ENCODE assay signal across 23 cellular contexts in the genomic region with DNA sequence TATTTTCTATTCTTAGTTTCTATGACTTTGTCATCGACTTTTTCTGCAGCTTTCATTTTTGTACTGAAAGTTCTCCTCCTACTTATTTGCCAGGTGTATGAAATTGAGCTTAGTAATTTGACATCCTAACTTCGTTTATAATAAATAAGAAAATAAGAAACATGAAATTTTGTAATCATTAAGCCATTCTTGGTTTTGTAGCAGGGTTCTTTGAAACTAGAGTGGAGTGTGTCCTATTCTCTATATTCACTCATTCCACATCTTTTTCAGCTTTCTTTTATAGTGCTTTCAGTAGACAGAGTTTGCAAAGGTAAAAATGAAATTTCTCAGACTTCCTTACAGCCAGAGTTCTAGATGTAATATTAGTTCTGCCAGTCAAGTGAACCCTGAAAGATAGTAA. TPM values are rescaled to one million over a fixed set of nuclear protein-coding genes. Genes with fewer than 3 reads are reported as not detected.
A peak's percentile ranks its signal among the peaks of the same experiment; 100 is the strongest.
DNase-seq lines count a peak whose midpoint lies in the region; ATAC-seq and TF ChIP-seq lines count a peak whose summit lies in the region.
"Had no signal": no experiment of that assay in that cellular context is flagged by ENCODE, and none has a peak within 500 bp of the region (broad histone marks: within the 10 kb centered on the region; RNA-seq: fewer than 3 reads in every experiment).

No MANE protein-coding gene starts in this region.

- H3K27ac ChIP-seq in MM.1S (ENCODE audit: low read length): peak overlapping the region; percentile 87; the same call in 1 of the 2 replicates
- H3K27ac ChIP-seq: BLaER1 treated with 17β-estradiol and CSF1 and Interleukin-3, amounts not matched to agents 10 nM and 100 nM; SJSA1 had no signal

- H3K9me3 Mint-ChIP-seq in T-cell: no peaks in the 10 kb centered on the region
- H3K9me3 Mint-ChIP-seq: CD8-positive, alpha-beta T cell; T-helper 1 cell treated with Interleukin-12 subunit alpha and Interleukin-12 subunit beta and Interleukin-4 antibody, amounts not matched to agents 30 μg/mL and 1 μg/mL, for 36 hours had no signal

- no peaks in the 10 kb centered on the region for H3K36me3 Mint-ChIP-seq in T-cell
- H3K36me3 Mint-ChIP-seq: CD8-positive, alpha-beta T cell had no signal

- H3K4me3 ChIP-seq in MM.1S (ENCODE audit: low read length): peak overlapping the region; percentile 35
- H3K4me3 ChIP-seq: BLaER1 treated with 17β-estradiol and CSF1 and Interleukin-3, amounts not matched to agents 10 nM and 100 nM; SJSA1 had no signal

- H3K79me2 ChIP-seq in MM.1S (ENCODE audit: low read length): no peaks in the 10 kb centered on the region

- H3F3A ChIP-seq in MM.1S (ENCODE audit: insufficient read depth, low read length): peaks cover 37% of the 10 kb centered on the region

- ATAC-seq in GM18511 (IDR thresholded peaks at IDR 0.05; ENCODE audit: unreplicated experiment): peak; percentile 55
- ATAC-seq in GM19395 (IDR thresholded peaks at IDR 0.05; ENCODE audit: unreplicated experiment): peak; percentile 71
- peak; percentile 48 for ATAC-seq in HG03025 (IDR thresholded peaks at IDR 0.05; ENCODE audit: low FRiP score, unreplicated experiment)
- no peak for ATAC-seq in T-cell (replicated peaks in 1 of 4)
- ATAC-seq: CD8-positive, alpha-beta T cell; Right ventricle myocardium inferior had no signal

- H3K4me3 Mint-ChIP-seq in T-cell: no peak overlapping the region
- H3K4me3 Mint-ChIP-seq: CD8-positive, alpha-beta T cell; T-helper 1 cell treated with Interleukin-12 subunit alpha and Interleukin-12 subunit beta and Interleukin-4 antibody, amounts not matched to agents 30 μg/mL and 1 μg/mL, for 36 hours had no signal

- TF ChIP-seq CTCF in MM.1S (IDR thresholded peaks at IDR 0.05; ENCODE audit: low read length): no peak

- CTCF ChIA-PET in T-cell (lab: Charles Lee): interaction anchor here in 1 of 2 donors (0.5 to 1.2 kb wide), 3 partner anchors 14 to 190 kb away, joined by 3 read pairs; no protein-coding TSS in a partner anchor

- H3K9ac ChIP-seq in MM.1S (ENCODE audit: low read length): no peak overlapping the region; the same call in 1 of the 2 replicates
- H3K9ac ChIP-seq: BLaER1 treated with 17β-estradiol and CSF1 and Interleukin-3, amounts not matched to agents 10 nM and 100 nM had no signal

- POLR2A ChIA-PET in T-cell (lab: Charles Lee): no interaction called here

- peak; percentile 37 for DNase-seq in MM.1S
- DNase-seq in T-cell: no peak
- no peak for DNase-seq in NCI-H345 treated with DMSO at 0.1 percent for 48 hours (lab: John Stamatoyannopoulos, UW; ENCODE audit: unreplicated experiment)
- no peak for DNase-seq in CD1c-positive myeloid dendritic cell (ENCODE audit: extremely low spot score)
- DNase-seq: 8988T; Calu3; CD8-positive, alpha-beta T cell; KBM-7; NCI-H1092 treated with DMSO at 0.1 percent for 48 hours; NCI-H146; NCI-H2029; NCI-H2227 treated with DMSO at 0.1 percent for 48 hours; NCI-H524; NCI-H774; OCI-M1; T1000 had no signal

- H3K4me2 ChIP-seq in MM.1S (ENCODE audit: low read depth, low read length): peak overlapping the region; percentile 89
- H3K4me2 ChIP-seq: BLaER1 treated with 17β-estradiol and CSF1 and Interleukin-3, amounts not matched to agents 10 nM and 100 nM had no signal

- peaks cover 2 to 3% of the 10 kb centered on the region in 2 donors for H3K27me3 Mint-ChIP-seq in T-cell

- no peaks in the 10 kb centered on the region for H3K27me3 ChIP-seq in MM.1S (replicated peaks; ENCODE audit: insufficient read depth, low read length)
- H3K27me3 ChIP-seq: BLaER1 treated with 17β-estradiol and CSF1 and Interleukin-3, amounts not matched to agents 10 nM and 100 nM; SJSA1 had no signal

- peak overlapping the region; percentile 29; the same call in 1 of the 2 replicates for H2AFZ ChIP-seq in MM.1S (ENCODE audit: low read length)

- H4K20me1 ChIP-seq in MM.1S (ENCODE audit: insufficient read depth, low read length): no peaks in the 10 kb centered on the region
- H4K20me1 ChIP-seq: BLaER1 treated with 17β-estradiol and CSF1 and Interleukin-3, amounts not matched to agents 10 nM and 100 nM had no signal

- peaks cover 55% of the 10 kb centered on the region for H3K4me1 ChIP-seq in MM.1S (ENCODE audit: low read length)
- H3K4me1 ChIP-seq: BLaER1 treated with 17β-estradiol and CSF1 and Interleukin-3, amounts not matched to agents 10 nM and 100 nM; SJSA1 had no signal

- no peaks in the 10 kb centered on the region for H3K4me1 Mint-ChIP-seq in T-cell

- H3K9me2 ChIP-seq in MM.1S (replicated peaks; ENCODE audit: insufficient read depth, low read length): no peaks in the 10 kb centered on the region

- no peaks in the 10 kb centered on the region for H3K36me3 ChIP-seq in MM.1S (replicated peaks; ENCODE audit: insufficient read depth, low read length)
- H3K36me3 ChIP-seq: BLaER1 treated with 17β-estradiol and CSF1 and Interleukin-3, amounts not matched to agents 10 nM and 100 nM; SJSA1 had no signal

- no peak overlapping the region for H3K27ac Mint-ChIP-seq in T-cell
- H3K27ac Mint-ChIP-seq: CD8-positive, alpha-beta T cell; T-helper 1 cell treated with Interleukin-12 subunit alpha and Interleukin-12 subunit beta and Interleukin-4 antibody, amounts not matched to agents 30 μg/mL and 1 μg/mL, for 36 hours had no signal

- no peaks in the 10 kb centered on the region for H3K9me3 ChIP-seq in MM.1S (replicated peaks; ENCODE audit: insufficient read depth, low read length)
- H3K9me3 ChIP-seq: BLaER1 treated with 17β-estradiol and CSF1 and Interleukin-3, amounts not matched to agents 10 nM and 100 nM; SJSA1 had no signal

RNA-seq across cellular contexts. Expression of gene FANCF, which starts 47.8 kb away (rescaled TPM):
- total RNA-seq in T-cell: 10 to 100 TPM in 4 of 5 donors, 1 to 10 TPM in 1; 8.5 to 23.5 (median 22.2) TPM

Comparison
In these comparisons a context has a peak if more than half of its experiments do, and no peak if none do; other contexts are left out.
1. ATAC-seq: peak in GM18511 (single experiment), GM19395 (single experiment) and HG03025 (single experiment); none in T-cell (0 of 4).